ENCODE assay signal across 25 cellular contexts in genomic region chr15:32122013-32122412, GRCh38.
"Had no signal": no experiment of that assay in that cellular context is flagged by ENCODE, and none has a peak within 500 bp of the region (broad histone marks: within the 10 kb centered on the region; RNA-seq: fewer than 3 reads in every experiment).

No MANE protein-coding gene starts in this region.

- H3K4me3 ChIP-seq: stomach, suprapubic skin, testis, thoracic aorta, thyroid gland, tibial artery, tibial nerve, transverse colon, upper lobe of left lung, uterus, vagina had no signal

- H3K4me1 ChIP-seq: stomach, suprapubic skin, testis, thyroid gland, tibial artery, tibial nerve, transverse colon, upper lobe of left lung, uterus, vagina had no signal

- ATAC-seq: stimulated activated effector memory CD8-positive, alpha-beta T cell treated with anti-CD3 and anti-CD28 coated beads, Interleukin-12 subunit alpha, Interleukin-12 subunit beta, amount 100 ng/mL, for 72 hours; stimulated activated memory B cell treated with anti-CD40 and anti-IgM and Interleukin-4, amounts not matched to agents 10 μg/mL and 1 μg/mL and 100 μg/mL, for 72 hours; stimulated activated naive B cell treated with anti-CD40 and anti-IgM and Interleukin-4, amounts not matched to agents 10 μg/mL and 1 μg/mL and 100 μg/mL, for 72 hours; stimulated activated naive CD8-positive, alpha-beta T cell treated with anti-CD3 and anti-CD28 coated beads, Interleukin-15, amount 100 ng/mL, for 72 hours; stimulated activated naive CD8-positive, alpha-beta T cell treated with anti-CD3 and anti-CD28 coated beads, Interleukin-15, Interleukin-2, amounts not matched to agents 100 U/mL and 50 U/mL, for 24 hours had no signal

- DNase-seq: stimulated activated CD4-positive, alpha-beta T cell treated with anti-CD3 and anti-CD28 coated beads, Interleukin-2, amount 100 ng/mL, for 48 hours; stimulated activated CD4-positive, alpha-beta T cell treated with anti-CD3 and anti-CD28 coated beads, Interleukin-4, amount 100 ng/mL, for 1 hour; stimulated activated CD4-positive, alpha-beta T cell treated with anti-CD3 and anti-CD28 coated beads, Interleukin-4, amount 100 ng/mL, for 24 hours; stimulated activated CD4-positive, alpha-beta T cell treated with anti-CD3 and anti-CD28 coated beads, Interleukin-4, amount 100 ng/mL, for 4 hours; stimulated activated CD8-positive, alpha-beta memory T cell treated with anti-CD3 and anti-CD28 coated beads, Interleukin-4, amount 100 ng/mL, for 48 hours; stimulated activated naive B cell treated with anti-CD40 and anti-IgM and Interleukin-4, amounts not matched to agents 10 μg/mL and 1 μg/mL and 100 μg/mL, for 72 hours; stimulated activated naive CD4-positive, alpha-beta T cell; stimulated activated naive CD4-positive, alpha-beta T cell treated with Interleukin-2 at 50 U/mL for 16 hours; stimulated activated naive CD8-positive, alpha-beta T cell treated with anti-CD3 and anti-CD28 coated beads, Interleukin-15, amount 100 ng/mL, for 72 hours; stimulated activated naive CD8-positive, alpha-beta T cell treated with anti-CD3 and anti-CD28 coated beads, Interleukin-15, Interleukin-2, amounts not matched to agents 100 U/mL and 50 U/mL, for 24 hours; stomach; substantia nigra; testis; thyroid gland; tibial artery; transverse colon; trophoblast cell; upper lobe of left lung; uterus had no signal

- H3K36me3 ChIP-seq: stomach, suprapubic skin, thoracic aorta, thyroid gland, tibial artery, tibial nerve, transverse colon, upper lobe of left lung, uterus, vagina had no signal

- H3K27ac ChIP-seq: stomach, suprapubic skin, testis, thoracic aorta, thyroid gland, tibial artery, tibial nerve, transverse colon, upper lobe of left lung, uterus, vagina had no signal

- H3K9me3 ChIP-seq: stomach, suprapubic skin, testis, thoracic aorta, thyroid gland, tibial artery, tibial nerve, transverse colon, upper lobe of left lung, uterus, vagina had no signal

- H3K27me3 ChIP-seq: stomach, suprapubic skin, testis, thyroid gland, tibial artery, tibial nerve, transverse colon, upper lobe of left lung, uterus, vagina had no signal
